Comparison of ENCODE assay signal across 10 cellular contexts in the genomic region with DNA sequence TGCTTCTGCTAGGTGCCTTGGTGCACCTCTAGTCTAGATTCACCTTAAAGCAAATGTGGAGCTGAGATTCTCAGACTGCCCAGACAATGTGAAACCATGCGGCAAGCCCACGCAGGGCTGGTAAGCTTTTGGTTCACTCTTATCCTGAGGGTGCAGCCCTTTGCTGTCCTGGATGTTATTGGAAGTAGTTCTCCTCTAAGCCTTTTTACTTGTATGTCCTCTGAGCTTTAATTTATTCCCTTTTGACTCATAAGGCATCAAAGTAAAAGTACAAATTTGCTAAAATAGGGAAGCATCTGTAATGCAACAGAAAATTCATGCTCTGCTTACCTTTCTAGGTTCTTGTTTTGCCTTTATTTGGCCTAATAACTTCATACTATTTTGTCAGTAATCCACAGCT.
DNase-seq lines count a peak whose midpoint lies in the region; ATAC-seq and TF ChIP-seq lines count a peak whose summit lies in the region.
"Had no signal": no experiment of that assay in that cellular context is flagged by ENCODE, and none has a peak within 500 bp of the region (broad histone marks: within the 10 kb centered on the region; RNA-seq: fewer than 3 reads in every experiment).

No MANE protein-coding gene starts in this region.

- H2AFZ ChIP-seq in OCI-LY7 (ENCODE audit: low read length) = no peak overlapping the region

- H3K4me2 ChIP-seq in OCI-LY7 (ENCODE audit: low read length) = peak overlapping the region; percentile 16; the same call in 1 of the 2 replicates

- POLR2A ChIA-PET in OCI-LY7 (lab: Charles Lee) = interaction anchor here (1.1 to 2.2 kb wide), 4 partner anchors 13 to 41 kb away, joined by 3 to 6 read pairs (median 4); no protein-coding TSS in a partner anchor

- no peak overlapping the region for H3K4me3 ChIP-seq in OCI-LY7 (ENCODE audit: low read depth, low read length, poor library complexity, severe bottlenecking)
- no peak overlapping the region for H3K4me3 ChIP-seq in suprapubic skin
- H3K4me3 ChIP-seq in left ventricle myocardium inferior = no peak overlapping the region

- intact Hi-C loops in OCI-LY7 (cut with micrococcal nuclease; ENCODE audit: unreplicated experiment) = no loop called here
- intact Hi-C loops in left colon (cut with DNase I, micrococcal nuclease) = no loop called here
- intact Hi-C loops in left ventricle myocardium inferior (cut with micrococcal nuclease) = no loop called here

- no peak for TF ChIP-seq POLR2A in suprapubic skin (IDR thresholded peaks at IDR 0.05)

- no peak overlapping the region for H3K27ac ChIP-seq in OCI-LY7 (ENCODE audit: low read depth, low read length, poor library complexity, severe bottlenecking)
- no peak overlapping the region for H3K27ac ChIP-seq in suprapubic skin
- no peak overlapping the region for H3K27ac ChIP-seq in left ventricle myocardium inferior (replicated peaks)

- BruUV-seq in OCI-LY7 (replicated peaks; lab: Mats Ljungman, UMichigan) = no TSS peak

- H3K9me3 ChIP-seq in OCI-LY7 (ENCODE audit: low read length) (no peaks in the 10 kb centered on the region), suprapubic skin (no peaks in the 10 kb centered on the region), left ventricle myocardium inferior (replicated peaks) (peaks cover 8% of the 10 kb centered on the region)

- H3K9me2 ChIP-seq in OCI-LY7 (ENCODE audit: insufficient read depth, low read length) = no peaks in the 10 kb centered on the region

- no peak for TF ChIP-seq EP300 in suprapubic skin (IDR thresholded peaks at IDR 0.05)

- TF ChIP-seq CTCF in OCI-LY7 (conservative IDR thresholded peaks at IDR 0.05; ENCODE audit: low read length) (no peak), suprapubic skin (IDR thresholded peaks at IDR 0.05) (no peak), left ventricle myocardium inferior (IDR thresholded peaks at IDR 0.05; ENCODE audit: borderline replicate concordance) (no peak)

- no peaks in the 10 kb centered on the region for H4K20me1 ChIP-seq in OCI-LY7 (ENCODE audit: insufficient read depth, low read length)

- H3K27me3 ChIP-seq in suprapubic skin (no peaks in the 10 kb centered on the region), left ventricle myocardium inferior (ENCODE audit: low read depth) (no peaks in the 10 kb centered on the region)

- DNase-seq in OCI-LY7 (ENCODE audit: low spot score) (no peak), suprapubic skin (ENCODE audit: low spot score in 2 of 2) (no peak), left colon (no peak), left ventricle myocardium inferior (no peak)
- no peak for DNase-seq in stimulated activated CD8-positive, alpha-beta memory T cell treated with anti-CD3 and anti-CD28 coated beads, Interleukin-4, amount 100 ng/mL, for 48 hours
- DNase-seq: C1 segment of cervical spinal cord, NCI-H1105 treated with DMSO at 0.1 percent for 48 hours had no signal

- ATAC-seq in GM18498 (IDR thresholded peaks at IDR 0.05; ENCODE audit: unreplicated experiment) (peak; percentile 95), GM21367 (IDR thresholded peaks at IDR 0.05; ENCODE audit: unreplicated experiment) (peak; percentile 89), HG03045 (IDR thresholded peaks at IDR 0.05; ENCODE audit: unreplicated experiment) (peak; percentile 94), left colon (no peak)

- no peaks in the 10 kb centered on the region for H3K79me2 ChIP-seq in OCI-LY7 (ENCODE audit: insufficient read depth, low read depth, low read length)

- H3K4me1 ChIP-seq in OCI-LY7 (ENCODE audit: insufficient read depth, low read length, poor library complexity, severe bottlenecking) (no peaks in the 10 kb centered on the region), suprapubic skin (no peaks in the 10 kb centered on the region), left ventricle myocardium inferior (no peaks in the 10 kb centered on the region)

- CTCF ChIA-PET in OCI-LY7 (lab: Charles Lee; ENCODE audit: unreplicated experiment) = no interaction called here

- WGBS in suprapubic skin = 57% methylated on average over 2 of the region's 2 CpGs

- no peaks in the 10 kb centered on the region for H3K36me3 ChIP-seq in OCI-LY7 (ENCODE audit: insufficient read depth, low read length)
- no peaks in the 10 kb centered on the region for H3K36me3 ChIP-seq in suprapubic skin
- no peaks in the 10 kb centered on the region for H3K36me3 ChIP-seq in left ventricle myocardium inferior
